In genomic region chr22:44016588-44016987, GRCh38 we compare ENCODE assay signal across 1 cellular context. TPM values are rescaled to one million over a fixed set of nuclear protein-coding genes. Genes with fewer than 3 reads are reported as not detected.
"Had no signal": no experiment of that assay in that cellular context is flagged by ENCODE, and none has a peak within 500 bp of the region (broad histone marks: within the 10 kb centered on the region; RNA-seq: fewer than 3 reads in every experiment).

No MANE protein-coding gene starts in this region.

RNA-seq across cellular contexts. Expression of gene PARVB, which starts 7.5 kb away (rescaled TPM):
- total RNA-seq: SJCRH30 had no signal
